ENCODE assay signal across 8 cellular contexts in the genomic region with DNA sequence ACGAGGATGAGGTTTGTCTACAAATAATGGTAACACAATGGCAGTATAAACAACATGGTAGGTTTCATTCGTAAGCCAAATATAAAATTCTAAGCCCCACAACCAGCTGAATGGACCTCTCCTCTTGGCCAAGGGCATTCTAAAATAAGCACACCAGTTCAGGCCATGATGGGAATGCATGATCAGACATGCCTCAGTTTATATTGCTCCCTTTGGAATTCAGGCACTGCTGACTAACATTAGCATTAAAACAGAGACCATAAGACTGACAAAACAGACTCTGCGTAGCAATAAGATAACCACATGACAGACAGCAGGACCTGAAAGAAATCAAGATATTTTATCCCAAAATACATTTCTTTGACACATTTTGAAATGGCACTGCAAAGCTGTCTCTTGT.
DNase-seq lines count a peak whose midpoint lies in the region; ATAC-seq and TF ChIP-seq lines count a peak whose summit lies in the region.

No MANE protein-coding gene starts in this region.

- no peaks in the 10 kb centered on the region for H4K20me1 ChIP-seq in Loucy (ENCODE audit: insufficient read depth, low read length, poor library complexity, severe bottlenecking)

- no CpG with 5 or more reads among the region's 3 CpGs for WGBS in neuronal stem cell (ENCODE audit: extremely low coverage in 2 of 2, insufficient read length in 2 of 2, insufficient replicate concordance in 1 of 2), 2 donors

- H3K9ac ChIP-seq in Loucy (ENCODE audit: low read depth, low read length, poor library complexity, severe bottlenecking) = no peak overlapping the region
- H3K9ac ChIP-seq in neuronal stem cell (ENCODE audit: low read depth, low read length, poor library complexity) = no peak overlapping the region

- no peaks in the 10 kb centered on the region for H3K9me2 ChIP-seq in Loucy (replicated peaks; ENCODE audit: low read depth, low read length)

- no peaks in the 10 kb centered on the region for H3K36me3 ChIP-seq in Loucy (ENCODE audit: insufficient read depth, low read length)
- no peaks in the 10 kb centered on the region for H3K36me3 ChIP-seq in neuronal stem cell (replicated peaks in 1 of 2; ENCODE audit: control insufficient read depth in 2 of 2, insufficient read depth in 2 of 2, low read length in 2 of 2)

- H3K9me3 Mint-ChIP-seq in CD4-positive, alpha-beta T cell = no peaks in the 10 kb centered on the region

- H3K36me3 Mint-ChIP-seq in CD4-positive, alpha-beta T cell (ENCODE audit: low read depth) = no peaks in the 10 kb centered on the region

- H3K14ac ChIP-seq in neuronal stem cell (ENCODE audit: low read length) = no peak overlapping the region

- no peak overlapping the region for H2BK120ac ChIP-seq in neuronal stem cell (ENCODE audit: low read depth, low read length)

- no peaks in the 10 kb centered on the region for H3K9me3 ChIP-seq in CD4-positive, alpha-beta T cell (ENCODE audit: control insufficient read depth, low read length)
- no peaks in the 10 kb centered on the region for H3K9me3 ChIP-seq in Loucy (ENCODE audit: insufficient read depth, low read depth, low read length)
- H3K9me3 ChIP-seq in neuronal stem cell (replicated peaks in 1 of 2; ENCODE audit: control insufficient read depth in 2 of 2, insufficient read depth in 1 of 2, low read depth in 1 of 2, low read length in 2 of 2) = no peaks in the 10 kb centered on the region

- peaks cover 77% of the 10 kb centered on the region for H3K4me1 Mint-ChIP-seq in CD4-positive, alpha-beta T cell (ENCODE audit: low read depth)

- peak overlapping the region; percentile 91 for H3K27ac ChIP-seq in CD4-positive, alpha-beta T cell (ENCODE audit: low read depth, low read length)
- H3K27ac ChIP-seq in coronary artery (peak overlapping the region; percentile 76 to 89), neuronal stem cell (replicated peaks; ENCODE audit: low read length) (peak overlapping the region; percentile 90)

- no peak overlapping the region for H4K8ac ChIP-seq in neuronal stem cell (ENCODE audit: low read depth, low read length)

- CTCF ChIA-PET in CD4-positive, alpha-beta T cell (lab: Charles Lee) = interaction anchor here (1.2 kb wide), 2 partner anchors 9 to 87 kb away, joined by 3 to 4 read pairs; no protein-coding TSS in a partner anchor

- H3F3A ChIP-seq in Loucy (ENCODE audit: low read depth) = no peaks in the 10 kb centered on the region

- no peak overlapping the region for H2AK5ac ChIP-seq in neuronal stem cell (ENCODE audit: low read depth, low read length)

- peaks cover 17% of the 10 kb centered on the region for H3K4me1 ChIP-seq in Loucy (ENCODE audit: insufficient read depth, low read length, poor library complexity, severe bottlenecking)
- H3K4me1 ChIP-seq in neuronal stem cell (ENCODE audit: control insufficient read depth in 2 of 2, insufficient read depth in 1 of 2, low read depth in 1 of 2, low read length in 2 of 2) = peaks cover 15 to 30% of the 10 kb centered on the region in 2 donors

- H3K79me1 ChIP-seq in neuronal stem cell (ENCODE audit: low read depth, low read length) = no peaks in the 10 kb centered on the region

- TF ChIP-seq CTCF in CD4-positive, alpha-beta T cell (IDR thresholded peaks at IDR 0.05) = no peak
- no peak for TF ChIP-seq CTCF in Loucy (conservative IDR thresholded peaks at IDR 0.05; ENCODE audit: low read length)
- TF ChIP-seq CTCF in coronary artery (IDR thresholded peaks at IDR 0.05) = no peak

- no peak for DNase-seq in CD4-positive, alpha-beta T cell
- no peak for DNase-seq in coronary artery (ENCODE audit: low spot score)
- DNase-seq in neuronal stem cell (ENCODE audit: low spot score) = no peak
- no peak for DNase-seq in mesenteric fat pad (ENCODE audit: low spot score)
- DNase-seq in stimulated activated CD4-positive, alpha-beta T cell treated with anti-CD3 and anti-CD28 coated beads, Interleukin-4, amount 100 ng/mL, for 1 hour = no peak

- no peak overlapping the region for H3K4ac ChIP-seq in neuronal stem cell (ENCODE audit: low read length)

- intact Hi-C loops in CD4-positive, alpha-beta T cell (cut with DNase I, micrococcal nuclease) = loop anchor here (1.0 to 5.0 kb wide), 7 partner anchors 44 to 862 kb away; a partner anchor contains a TSS

- H2AFZ ChIP-seq in Loucy (ENCODE audit: low read length) (no peak overlapping the region), neuronal stem cell (ENCODE audit: low read length) (peak overlapping the region; percentile 27)

- peak overlapping the region; percentile 99 for H3K27ac Mint-ChIP-seq in CD4-positive, alpha-beta T cell

- ATAC-seq in CD4-positive, alpha-beta T cell (ENCODE audit: poor library complexity) = no peak
- ATAC-seq in HG03139 (IDR thresholded peaks at IDR 0.05; ENCODE audit: unreplicated experiment) = no peak
- no peak for ATAC-seq in GM21515 (IDR thresholded peaks at IDR 0.05; ENCODE audit: unreplicated experiment)

- H3K27me3 Mint-ChIP-seq in CD4-positive, alpha-beta T cell = no peaks in the 10 kb centered on the region

- peak overlapping the region; percentile 84 for H3K4me3 Mint-ChIP-seq in CD4-positive, alpha-beta T cell

- no peak overlapping the region for H2BK15ac ChIP-seq in neuronal stem cell (ENCODE audit: low read length)

- H3K4me3 ChIP-seq in Loucy (ENCODE audit: low read length, poor library complexity, severe bottlenecking) (no peak overlapping the region), coronary artery (no peak overlapping the region), neuronal stem cell (ENCODE audit: low read length in 2 of 2) (no peak overlapping the region)

- H3K79me2 ChIP-seq in Loucy (ENCODE audit: insufficient read depth, low read length) = no peaks in the 10 kb centered on the region

- H3K18ac ChIP-seq in neuronal stem cell (ENCODE audit: low read length) = no peak overlapping the region

- H2BK12ac ChIP-seq in neuronal stem cell (ENCODE audit: low read length) = no peak overlapping the region

- H3K4me2 ChIP-seq in Loucy (ENCODE audit: low read depth, low read length, poor library complexity, severe bottlenecking) (peak overlapping the region; percentile 72), neuronal stem cell (ENCODE audit: insufficient read depth, low read length, poor library complexity, severe bottlenecking) (no peak overlapping the region)

- H3K27me3 ChIP-seq in CD4-positive, alpha-beta T cell (ENCODE audit: control insufficient read depth, insufficient read depth, low read length) = no peaks in the 10 kb centered on the region
- H3K27me3 ChIP-seq in Loucy (ENCODE audit: insufficient read depth, low read length, poor library complexity, severe bottlenecking) (no peaks in the 10 kb centered on the region), neuronal stem cell (ENCODE audit: control insufficient read depth in 3 of 3, insufficient read depth in 3 of 3, low read depth in 1 of 3, low read length in 3 of 3) (no peaks in the 10 kb centered on the region)

- H4K91ac ChIP-seq in neuronal stem cell (ENCODE audit: low read depth, low read length, poor library complexity) = no peak overlapping the region

- POLR2A ChIA-PET in CD4-positive, alpha-beta T cell (lab: Charles Lee) = interaction anchor here (0.6 to 1.9 kb wide), 15 partner anchors 10 to 190 kb away, joined by 3 to 11 read pairs (median 5); a partner anchor contains a TSS

- no peak overlapping the region for H2BK5ac ChIP-seq in neuronal stem cell (ENCODE audit: low read length)

- H3K23ac ChIP-seq in neuronal stem cell (ENCODE audit: low read depth, low read length, poor library complexity) = no peak overlapping the region
